Comparison of ENCODE assay signal across 8 cellular contexts in genomic region chr22:41966607-41967240, GRCh38. TPM values are rescaled to one million over a fixed set of nuclear protein-coding genes. Genes with fewer than 3 reads are reported as not detected.
DNase-seq lines count a peak whose midpoint lies in the region; ATAC-seq and TF ChIP-seq lines count a peak whose summit lies in the region.

No MANE protein-coding gene starts in this region.

- CTCF ChIA-PET in Caco-2 (lab: Charles Lee) (interaction anchor here (0.8 kb wide), 1 partner anchor 20 kb away, joined by 4 read pairs; the partner anchor contains the start of gene CENPM), PC-9 (lab: Charles Lee) (interaction anchor here (0.6 kb wide), 2 partner anchors 473 to 506 kb away, joined by 3 to 5 read pairs; no protein-coding TSS in a partner anchor)

- H3K9me3 ChIP-seq in Caco-2, result no peaks in the 10 kb centered on the region
- H3K9me3 ChIP-seq in PC-9 (ENCODE audit: insufficient read depth, low read depth), result no peaks in the 10 kb centered on the region
- H3K9me3 ChIP-seq in spleen, result no peaks in the 10 kb centered on the region

- no peaks in the 10 kb centered on the region for H3K9me2 ChIP-seq in GM23338 (ENCODE audit: insufficient read depth)
- no peaks in the 10 kb centered on the region for H3K9me2 ChIP-seq in PC-9 (ENCODE audit: insufficient read depth)

- H3K27ac ChIP-seq in GM23338 (ENCODE audit: low read depth), result no peak overlapping the region
- no peak overlapping the region for H3K27ac ChIP-seq in PC-9
- no peak overlapping the region for H3K27ac ChIP-seq in spleen

- H3K36me3 ChIP-seq in Caco-2 (ENCODE audit: control insufficient read depth, insufficient read depth, low read length) (no peaks in the 10 kb centered on the region), GM23338 (ENCODE audit: insufficient read depth) (no peaks in the 10 kb centered on the region), PC-9 (ENCODE audit: low read depth) (no peaks in the 10 kb centered on the region), spleen (no peaks in the 10 kb centered on the region)

- BruUV-seq in Caco-2 (replicated peaks; lab: Mats Ljungman, UMichigan) (no TSS peak), PC-9 (replicated peaks; lab: Mats Ljungman, UMichigan) (no TSS peak)

- no peak overlapping the region for H3K4me3 Mint-ChIP-seq in Caco-2 (ENCODE audit: unreplicated experiment)
- H3K4me3 Mint-ChIP-seq in GM23338, result no peak overlapping the region

- H3K9me3 Mint-ChIP-seq in Caco-2 (ENCODE audit: unreplicated experiment) (no peaks in the 10 kb centered on the region), GM23338 (peaks cover 9% of the 10 kb centered on the region; the same call in 1 of the 3 replicates)

- H4K20me1 ChIP-seq in GM23338 (replicated peaks; ENCODE audit: insufficient read depth) (no peaks in the 10 kb centered on the region), PC-9 (ENCODE audit: insufficient read depth) (no peaks in the 10 kb centered on the region)

- peak; percentile 48 to 54 for DNase-seq in Caco-2
- DNase-seq in GM23338 (ENCODE audit: low spot score), result peak; percentile 83
- peak; percentile 59 to 80 for DNase-seq in PC-9
- DNase-seq in amygdala (lab: John Stamatoyannopoulos, UW), result peak in 32 of 56 donors; percentile 19 to 76 (median 49)
- peak in 30 of 51 donors; percentile 12 to 70 (median 48) for DNase-seq in hypothalamus (lab: John Stamatoyannopoulos, UW)
- no peak for DNase-seq in spleen

- no peak for TF ChIP-seq POLR2A in spleen (IDR thresholded peaks at IDR 0.05)

- H3K4me2 ChIP-seq in GM23338 (no peak overlapping the region), PC-9 (no peak overlapping the region)

- H3K27ac Mint-ChIP-seq in Caco-2 (ENCODE audit: unreplicated experiment) (no peak overlapping the region), GM23338 (no peak overlapping the region; the same call in 1 of the 2 replicates)

- no peaks in the 10 kb centered on the region for H3K79me2 ChIP-seq in GM23338 (replicated peaks; ENCODE audit: insufficient read depth)
- no peaks in the 10 kb centered on the region for H3K79me2 ChIP-seq in PC-9 (ENCODE audit: low read depth)

- H3K4me3 ChIP-seq in Caco-2 (ENCODE audit: low read depth, low read length) (no peak overlapping the region), GM23338 (no peak overlapping the region), PC-9 (no peak overlapping the region), spleen (no peak overlapping the region)

- H3K27me3 Mint-ChIP-seq in Caco-2 (ENCODE audit: insufficient read depth, unreplicated experiment) (no peaks in the 10 kb centered on the region), GM23338 (ENCODE audit: insufficient read depth, low read depth, poor library complexity) (peaks cover 12% of the 10 kb centered on the region)

- intact Hi-C loops in Caco-2 (cut with micrococcal nuclease; ENCODE audit: unreplicated experiment), result loop anchor here (1.0 to 5.0 kb wide), 4 partner anchors 106 to 151 kb away; partner anchors contain the start of genes NAGA, NDUFA6 and PHETA2
- intact Hi-C loops in PC-9 (cut with micrococcal nuclease; ENCODE audit: unreplicated experiment), result loop anchor here (1.0 to 5.0 kb wide), 3 partner anchors 125 to 641 kb away; no protein-coding TSS in a partner anchor
- intact Hi-C loops in spleen (cut with DNase I; ENCODE audit: low total_unique reads), result no loop called here

- H3K36me3 Mint-ChIP-seq in Caco-2 (ENCODE audit: insufficient read depth, unreplicated experiment) (no peaks in the 10 kb centered on the region), GM23338 (ENCODE audit: low read depth) (no peaks in the 10 kb centered on the region)

- H3K4me1 Mint-ChIP-seq in Caco-2 (ENCODE audit: low read depth, unreplicated experiment), result no peaks in the 10 kb centered on the region
- H3K4me1 Mint-ChIP-seq in GM23338, result peaks cover 20% of the 10 kb centered on the region

- no peaks in the 10 kb centered on the region for H3K4me1 ChIP-seq in Caco-2
- no peaks in the 10 kb centered on the region; the same call in 1 of the 2 replicates for H3K4me1 ChIP-seq in GM23338 (ENCODE audit: insufficient read depth)
- no peaks in the 10 kb centered on the region for H3K4me1 ChIP-seq in PC-9 (replicated peaks; ENCODE audit: insufficient read depth)
- no peaks in the 10 kb centered on the region for H3K4me1 ChIP-seq in spleen

- H2AFZ ChIP-seq in GM23338, result no peak overlapping the region
- no peak overlapping the region for H2AFZ ChIP-seq in PC-9

- H3K27me3 ChIP-seq in Caco-2 (replicated peaks; ENCODE audit: control insufficient read depth, insufficient read depth, low read length) (no peaks in the 10 kb centered on the region), GM23338 (ENCODE audit: insufficient read depth) (no peaks in the 10 kb centered on the region), PC-9 (ENCODE audit: insufficient read depth, low read depth) (peaks cover 8% of the 10 kb centered on the region; the same call in 1 of the 2 replicates), spleen (replicated peaks in 1 of 7) (peaks cover 0 to 9% (median 3%) of the 10 kb centered on the region in 7 donors)

- ATAC-seq in GM23338 (peak; percentile 57), GM19463 (IDR thresholded peaks at IDR 0.05; ENCODE audit: unreplicated experiment) (no peak), GM21447 (IDR thresholded peaks at IDR 0.05; ENCODE audit: unreplicated experiment) (no peak)

- peak in 1 of 2 experiments; percentile 41 for TF ChIP-seq CTCF in Caco-2 (IDR thresholded peaks at IDR 0.05; ENCODE audit: insufficient read depth in 1 of 2, low read depth in 1 of 2, low read length in 1 of 2, severe bottlenecking in 1 of 2, unreplicated experiment in 1 of 2)
- TF ChIP-seq CTCF in GM23338 (conservative IDR thresholded peaks at IDR 0.05; ENCODE audit: low read depth in 2 of 2), result peak; percentile 59 to 73
- peak; percentile 73 for TF ChIP-seq CTCF in PC-9 (conservative IDR thresholded peaks at IDR 0.05)
- peak in 9 of 11 experiments; percentile 11 to 47 (median 40) for TF ChIP-seq CTCF in spleen (IDR thresholded peaks at IDR 0.05 in 8 of 11, conservative IDR thresholded peaks at IDR 0.05 in 3 of 11)

- POLR2A ChIA-PET in Caco-2 (lab: Charles Lee), result interaction anchor here (0.5 kb wide), 1 partner anchor 179 kb away, joined by 3 read pairs; no protein-coding TSS in a partner anchor
- POLR2A ChIA-PET in PC-9 (lab: Charles Lee; ENCODE audit: unreplicated experiment), result interaction anchor here (0.6 kb wide), 1 partner anchor 1404 kb away, joined by 20 read pairs; no protein-coding TSS in a partner anchor

- WGBS in spleen, 5 donors, result 36 to 50% (median 45%) methylated on average over 8 of the region's 8 CpGs

- 0 out of 2 replicates have a peak, but pooled peaks cover 2% of the 10 kb centered on the region for H3F3A ChIP-seq in GM23338 (replicated peaks; ENCODE audit: low read depth)
- no peaks in the 10 kb centered on the region for H3F3A ChIP-seq in PC-9 (ENCODE audit: insufficient read depth, low read depth)

TF ChIP-seq in GM23338, 12 proteins besides CTCF, POLR2A, EP300 and RAD21 (continues in another document):
- TF ChIP-seq POLR2AphosphoS5 (IDR thresholded peaks at IDR 0.05; ENCODE audit: low read depth), result no peak
- no peak for TF ChIP-seq REST (IDR thresholded peaks at IDR 0.05; ENCODE audit: unreplicated experiment)

RNA-seq across cellular contexts. Expression of gene SEPTIN3, which starts 2.5 kb away (rescaled TPM):
- total RNA-seq in Caco-2 (2022), result 2.2 TPM in 2 replicates
- total RNA-seq in GM23338 (2014; rRNA removed; shearing (Covaris generic)), result 28.4 and 30.7 TPM in 2 replicates
- 16.4 and 19.4 TPM in 2 replicates for polyA plus RNA-seq in GM23338 (2016; fragmentation: Nextera tagmentation; extraction: Ambion mirVana)
- total RNA-seq in PC-9 (2021), result 1.2 and 1.5 TPM in 2 replicates
- 1 to 10 TPM in 1 of 7 donors, under 1 TPM in 6; 0.17 to 1.0 (median 0.26) TPM for total RNA-seq in spleen
- polyA plus RNA-seq in spleen, result under 1 TPM; 0.07 to 0.16 (median 0.09) TPM

RNA-seq across cellular contexts. Expression of gene CENPM, which starts 19.8 kb away (rescaled TPM):
- total RNA-seq in Caco-2 (2022), result 44.1 and 46.4 TPM in 2 replicates
- 40.0 and 61.6 TPM in 2 replicates for total RNA-seq in GM23338 (2014; rRNA removed; shearing (Covaris generic))
- 50.0 and 51.1 TPM in 2 replicates for polyA plus RNA-seq in GM23338 (2016; fragmentation: Nextera tagmentation; extraction: Ambion mirVana)
- total RNA-seq in PC-9 (2021), result 42.0 and 53.8 TPM in 2 replicates
- total RNA-seq in spleen, result 10 to 100 TPM in 4 of 7 donors, 1 to 10 TPM in 3; 3.3 to 20.9 (median 10.1) TPM
- polyA plus RNA-seq in spleen, result 10 to 100 TPM; 14.4 to 63.1 (median 24.7) TPM

RNA-seq across cellular contexts. Expression of gene WBP2NL, which starts 31.9 kb away (rescaled TPM):
- total RNA-seq in Caco-2 (2022) (1.00 and 1.0 TPM in 2 replicates), PC-9 (2021) (7.1 and 12.2 TPM in 2 replicates), spleen (1 to 10 TPM; 1.6 to 5.0 (median 2.5) TPM)
- total RNA-seq in GM23338 (2014; rRNA removed; shearing (Covaris generic)), result 0.14 and 0.39 TPM in 2 replicates
- polyA plus RNA-seq in GM23338 (2016; fragmentation: Nextera tagmentation; extraction: Ambion mirVana) (not detected in 2 replicates), spleen (1 to 10 TPM; 1.2 to 1.5 (median 1.3) TPM)

RNA-seq across cellular contexts. Expression of gene TNFRSF13C, which starts 40.1 kb away (rescaled TPM):
- total RNA-seq in Caco-2 (2022) (2.2 and 2.4 TPM in 2 replicates), PC-9 (2021) (2.7 and 4.0 TPM in 2 replicates), spleen (100 to 1,000 TPM in 1 of 7 donors, 10 to 100 TPM in 6; 65.3 to 144 (median 84.2) TPM)
- 0.97 and 1.7 TPM in 2 replicates for total RNA-seq in GM23338 (2014; rRNA removed; shearing (Covaris generic))
- polyA plus RNA-seq in GM23338 (2016; fragmentation: Nextera tagmentation; extraction: Ambion mirVana) (0.75 and 1.0 TPM in 2 replicates), spleen (10 to 100 TPM; 57.8 to 95.5 (median 65.9) TPM)
